Comparison of ENCODE assay signal across 16 cellular contexts in the genomic region with DNA sequence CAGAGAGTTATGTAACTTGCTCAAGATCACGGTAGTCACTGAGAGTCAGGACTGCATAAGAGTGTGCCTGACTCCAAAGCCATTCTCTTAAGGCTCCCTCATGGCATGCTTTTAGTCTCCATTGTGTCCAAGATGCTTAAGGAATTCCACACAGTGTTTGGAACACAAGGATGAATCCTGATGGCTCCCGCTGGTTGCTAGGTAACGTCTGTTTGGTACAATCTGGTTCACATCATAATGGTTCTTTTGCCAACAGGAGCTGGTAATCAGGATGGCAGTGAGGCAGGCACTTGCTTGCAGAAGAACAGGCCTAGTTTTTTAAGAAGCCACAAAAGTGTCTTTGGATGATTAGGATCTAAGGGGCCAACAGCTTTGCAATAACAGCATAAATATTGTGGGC.
"Had no signal": no experiment of that assay in that cellular context is flagged by ENCODE, and none has a peak within 500 bp of the region (broad histone marks: within the 10 kb centered on the region; RNA-seq: fewer than 3 reads in every experiment).

No MANE protein-coding gene starts in this region.

- ATAC-seq: esophagus mucosa; left cardiac atrium; lower lobe of right lung; naive thymus-derived CD8-positive, alpha-beta T cell had no signal

- DNase-seq: activated B cell treated with CpG ODN at 0.5 μM for 24 hours; activated CD4-positive, alpha-beta T cell treated with anti-CD3 and anti-CD28 coated beads, Interleukin-2, amount 10 ng/mL, durations not matched to agents 7 days and 5 days; activated CD8-positive, alpha-beta memory T cell treated with anti-CD3 and anti-CD28 coated beads for 24 hours; activated naive CD4-positive, alpha-beta T cell treated with Interleukin-2 at 50 U/mL for 16 hours; endodermal cell; immature natural killer cell; left cardiac atrium; lower lobe of right lung; naive thymus-derived CD8-positive, alpha-beta T cell; ovary; stimulated activated CD4-positive, alpha-beta T cell treated with anti-CD3 and anti-CD28 coated beads, Interleukin-2, amount 100 ng/mL, for 48 hours; stimulated activated naive CD4-positive, alpha-beta T cell treated with Interleukin-2 at 50 U/mL for 16 hours; T-helper 2 cell; testis had no signal

- FAIRE-seq: TTC549 had no signal
